In genomic region chr18:36481201-36481657, GRCh38 we compare ENCODE assay signal across 1 cellular context.
TF ChIP-seq lines count a peak whose summit lies in the region.

No MANE protein-coding gene starts in this region.

TF ChIP-seq in A549, 52 proteins besides CTCF, POLR2A, EP300 and RAD21 (continued from another document):
- TF ChIP-seq REST (IDR thresholded peaks at IDR 0.05) = peak; percentile 67; the same call in 1 of the 2 replicates
